Comparison of ENCODE assay signal across 1 cellular context in the genomic region with DNA sequence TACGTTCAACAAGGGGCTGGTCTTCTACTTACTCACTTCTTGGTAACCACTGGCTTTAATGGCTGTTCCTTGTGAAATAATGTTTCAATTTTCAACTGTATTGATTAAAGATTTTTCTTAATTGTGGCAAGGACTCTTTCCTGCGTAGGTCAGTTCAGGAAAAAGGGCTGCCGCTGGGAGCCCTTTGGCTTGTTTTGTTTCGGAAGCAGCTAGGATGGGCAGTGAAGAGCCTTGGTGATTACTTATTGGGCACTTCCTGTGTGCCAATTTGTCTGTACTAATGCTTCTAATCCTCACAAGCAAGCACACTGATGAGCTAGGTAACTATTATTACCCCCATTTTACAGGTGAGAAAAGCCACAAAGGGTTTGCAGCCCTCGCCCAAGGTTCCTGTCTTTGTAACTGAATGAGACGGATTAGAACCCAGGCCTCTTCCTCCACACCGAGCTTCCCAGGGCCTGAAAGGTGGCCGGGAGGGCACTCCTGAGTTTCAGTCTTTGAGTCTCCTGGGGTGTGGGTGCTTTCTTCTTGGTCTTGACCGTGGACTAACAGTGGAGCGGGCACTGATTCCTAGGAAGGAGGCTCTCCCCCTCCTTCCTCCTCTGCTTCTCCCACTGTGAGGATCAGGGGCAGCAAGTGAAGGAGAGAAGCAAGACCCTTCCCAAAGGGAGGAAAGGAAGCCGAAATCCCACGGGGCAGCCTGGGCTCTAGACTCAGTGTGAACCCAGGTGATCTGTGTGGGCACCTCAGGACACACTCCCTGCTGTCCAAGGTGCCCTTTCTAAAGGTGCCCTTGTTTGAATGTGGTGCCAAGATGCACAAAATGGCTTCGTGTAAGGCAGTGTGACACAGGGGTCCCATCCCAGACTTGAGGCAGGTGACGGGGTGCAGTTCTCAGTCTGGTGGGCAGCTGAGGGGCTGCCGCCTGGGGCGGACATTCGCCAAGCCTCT.
TF ChIP-seq lines count a peak whose summit lies in the region.

No MANE protein-coding gene starts in this region.

TF ChIP-seq in HepG2, 621 proteins besides CTCF, POLR2A, EP300 and RAD21:
- TF ChIP-seq KAT8 (CRISPR knock-in tag; IDR thresholded peaks at IDR 0.05) (no peak), GFI1 (CRISPR knock-in tag; IDR thresholded peaks at IDR 0.05; ENCODE audit: borderline replicate concordance) (no peak), ARNT2 (CRISPR knock-in tag; IDR thresholded peaks at IDR 0.05; ENCODE audit: low read depth) (no peak), ZNF850 (CRISPR knock-in tag; conservative IDR thresholded peaks at IDR 0.05) (no peak), ZNF644 (CRISPR knock-in tag; IDR thresholded peaks at IDR 0.05; ENCODE audit: low read depth) (no peak), ZNF562 (CRISPR knock-in tag; IDR thresholded peaks at IDR 0.05; ENCODE audit: borderline replicate concordance) (no peak), MATR3 (CRISPR knock-in tag; IDR thresholded peaks at IDR 0.05) (no peak), ZNF251 (CRISPR knock-in tag; IDR thresholded peaks at IDR 0.05) (no peak), GABPB1 (CRISPR knock-in tag; IDR thresholded peaks at IDR 0.05) (no peak), ZZZ3 (CRISPR knock-in tag; IDR thresholded peaks at IDR 0.05; ENCODE audit: borderline replicate concordance) (no peak), ZNF3 (CRISPR knock-in tag; IDR thresholded peaks at IDR 0.05) (no peak), ZNF792 (CRISPR knock-in tag; IDR thresholded peaks at IDR 0.05) (no peak), MXD4 (CRISPR knock-in tag; IDR thresholded peaks at IDR 0.05) (no peak), ZNF775 (CRISPR knock-in tag; IDR thresholded peaks at IDR 0.05; ENCODE audit: borderline replicate concordance) (no peak), ZNF383 (CRISPR knock-in tag; IDR thresholded peaks at IDR 0.05; ENCODE audit: borderline replicate concordance) (no peak)
- TF ChIP-seq, protein P1, sequence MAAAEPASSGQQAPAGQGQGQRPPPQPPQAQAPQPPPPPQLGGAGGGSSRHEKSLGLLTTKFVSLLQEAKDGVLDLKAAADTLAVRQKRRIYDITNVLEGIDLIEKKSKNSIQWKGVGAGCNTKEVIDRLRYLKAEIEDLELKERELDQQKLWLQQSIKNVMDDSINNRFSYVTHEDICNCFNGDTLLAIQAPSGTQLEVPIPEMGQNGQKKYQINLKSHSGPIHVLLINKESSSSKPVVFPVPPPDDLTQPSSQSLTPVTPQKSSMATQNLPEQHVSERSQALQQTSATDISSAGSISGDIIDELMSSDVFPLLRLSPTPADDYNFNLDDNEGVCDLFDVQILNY (CRISPR knock-in tag; conservative IDR thresholded peaks at IDR 0.05) = no peak
- TF ChIP-seq, protein P2, sequence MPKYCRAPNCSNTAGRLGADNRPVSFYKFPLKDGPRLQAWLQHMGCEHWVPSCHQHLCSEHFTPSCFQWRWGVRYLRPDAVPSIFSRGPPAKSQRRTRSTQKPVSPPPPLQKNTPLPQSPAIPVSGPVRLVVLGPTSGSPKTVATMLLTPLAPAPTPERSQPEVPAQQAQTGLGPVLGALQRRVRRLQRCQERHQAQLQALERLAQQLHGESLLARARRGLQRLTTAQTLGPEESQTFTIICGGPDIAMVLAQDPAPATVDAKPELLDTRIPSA (CRISPR knock-in tag; IDR thresholded peaks at IDR 0.05; ENCODE audit: borderline replicate concordance) = no peak
- TF ChIP-seq, protein P3, sequence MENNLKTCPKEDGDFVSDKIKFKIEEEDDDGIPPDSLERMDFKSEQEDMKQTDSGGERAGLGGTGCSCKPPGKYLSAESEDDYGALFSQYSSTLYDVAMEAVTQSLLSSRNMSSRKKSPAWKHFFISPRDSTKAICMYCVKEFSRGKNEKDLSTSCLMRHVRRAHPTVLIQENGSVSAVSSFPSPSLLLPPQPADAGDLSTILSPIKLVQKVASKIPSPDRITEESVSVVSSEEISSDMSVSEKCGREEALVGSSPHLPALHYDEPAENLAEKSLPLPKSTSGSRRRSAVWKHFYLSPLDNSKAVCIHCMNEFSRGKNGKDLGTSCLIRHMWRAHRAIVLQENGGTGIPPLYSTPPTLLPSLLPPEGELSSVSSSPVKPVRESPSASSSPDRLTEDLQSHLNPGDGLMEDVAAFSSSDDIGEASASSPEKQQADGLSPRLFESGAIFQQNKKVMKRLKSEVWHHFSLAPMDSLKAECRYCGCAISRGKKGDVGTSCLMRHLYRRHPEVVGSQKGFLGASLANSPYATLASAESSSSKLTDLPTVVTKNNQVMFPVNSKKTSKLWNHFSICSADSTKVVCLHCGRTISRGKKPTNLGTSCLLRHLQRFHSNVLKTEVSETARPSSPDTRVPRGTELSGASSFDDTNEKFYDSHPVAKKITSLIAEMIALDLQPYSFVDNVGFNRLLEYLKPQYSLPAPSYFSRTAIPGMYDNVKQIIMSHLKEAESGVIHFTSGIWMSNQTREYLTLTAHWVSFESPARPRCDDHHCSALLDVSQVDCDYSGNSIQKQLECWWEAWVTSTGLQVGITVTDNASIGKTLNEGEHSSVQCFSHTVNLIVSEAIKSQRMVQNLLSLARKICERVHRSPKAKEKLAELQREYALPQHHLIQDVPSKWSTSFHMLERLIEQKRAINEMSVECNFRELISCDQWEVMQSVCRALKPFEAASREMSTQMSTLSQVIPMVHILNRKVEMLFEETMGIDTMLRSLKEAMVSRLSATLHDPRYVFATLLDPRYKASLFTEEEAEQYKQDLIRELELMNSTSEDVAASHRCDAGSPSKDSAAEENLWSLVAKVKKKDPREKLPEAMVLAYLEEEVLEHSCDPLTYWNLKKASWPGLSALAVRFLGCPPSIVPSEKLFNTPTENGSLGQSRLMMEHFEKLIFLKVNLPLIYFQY (CRISPR knock-in tag; IDR thresholded peaks at IDR 0.05; ENCODE audit: borderline replicate concordance) = no peak
- TF ChIP-seq, protein P4, sequence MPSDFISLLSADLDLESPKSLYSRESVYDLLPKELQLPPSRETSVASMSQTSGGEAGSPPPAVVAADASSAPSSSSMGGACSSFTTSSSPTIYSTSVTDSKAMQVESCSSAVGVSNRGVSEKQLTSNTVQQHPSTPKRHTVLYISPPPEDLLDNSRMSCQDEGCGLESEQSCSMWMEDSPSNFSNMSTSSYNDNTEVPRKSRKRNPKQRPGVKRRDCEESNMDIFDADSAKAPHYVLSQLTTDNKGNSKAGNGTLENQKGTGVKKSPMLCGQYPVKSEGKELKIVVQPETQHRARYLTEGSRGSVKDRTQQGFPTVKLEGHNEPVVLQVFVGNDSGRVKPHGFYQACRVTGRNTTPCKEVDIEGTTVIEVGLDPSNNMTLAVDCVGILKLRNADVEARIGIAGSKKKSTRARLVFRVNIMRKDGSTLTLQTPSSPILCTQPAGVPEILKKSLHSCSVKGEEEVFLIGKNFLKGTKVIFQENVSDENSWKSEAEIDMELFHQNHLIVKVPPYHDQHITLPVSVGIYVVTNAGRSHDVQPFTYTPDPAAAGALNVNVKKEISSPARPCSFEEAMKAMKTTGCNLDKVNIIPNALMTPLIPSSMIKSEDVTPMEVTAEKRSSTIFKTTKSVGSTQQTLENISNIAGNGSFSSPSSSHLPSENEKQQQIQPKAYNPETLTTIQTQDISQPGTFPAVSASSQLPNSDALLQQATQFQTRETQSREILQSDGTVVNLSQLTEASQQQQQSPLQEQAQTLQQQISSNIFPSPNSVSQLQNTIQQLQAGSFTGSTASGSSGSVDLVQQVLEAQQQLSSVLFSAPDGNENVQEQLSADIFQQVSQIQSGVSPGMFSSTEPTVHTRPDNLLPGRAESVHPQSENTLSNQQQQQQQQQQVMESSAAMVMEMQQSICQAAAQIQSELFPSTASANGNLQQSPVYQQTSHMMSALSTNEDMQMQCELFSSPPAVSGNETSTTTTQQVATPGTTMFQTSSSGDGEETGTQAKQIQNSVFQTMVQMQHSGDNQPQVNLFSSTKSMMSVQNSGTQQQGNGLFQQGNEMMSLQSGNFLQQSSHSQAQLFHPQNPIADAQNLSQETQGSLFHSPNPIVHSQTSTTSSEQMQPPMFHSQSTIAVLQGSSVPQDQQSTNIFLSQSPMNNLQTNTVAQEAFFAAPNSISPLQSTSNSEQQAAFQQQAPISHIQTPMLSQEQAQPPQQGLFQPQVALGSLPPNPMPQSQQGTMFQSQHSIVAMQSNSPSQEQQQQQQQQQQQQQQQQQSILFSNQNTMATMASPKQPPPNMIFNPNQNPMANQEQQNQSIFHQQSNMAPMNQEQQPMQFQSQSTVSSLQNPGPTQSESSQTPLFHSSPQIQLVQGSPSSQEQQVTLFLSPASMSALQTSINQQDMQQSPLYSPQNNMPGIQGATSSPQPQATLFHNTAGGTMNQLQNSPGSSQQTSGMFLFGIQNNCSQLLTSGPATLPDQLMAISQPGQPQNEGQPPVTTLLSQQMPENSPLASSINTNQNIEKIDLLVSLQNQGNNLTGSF (CRISPR knock-in tag; IDR thresholded peaks at IDR 0.05) = no peak
- TF ChIP-seq, protein P5, sequence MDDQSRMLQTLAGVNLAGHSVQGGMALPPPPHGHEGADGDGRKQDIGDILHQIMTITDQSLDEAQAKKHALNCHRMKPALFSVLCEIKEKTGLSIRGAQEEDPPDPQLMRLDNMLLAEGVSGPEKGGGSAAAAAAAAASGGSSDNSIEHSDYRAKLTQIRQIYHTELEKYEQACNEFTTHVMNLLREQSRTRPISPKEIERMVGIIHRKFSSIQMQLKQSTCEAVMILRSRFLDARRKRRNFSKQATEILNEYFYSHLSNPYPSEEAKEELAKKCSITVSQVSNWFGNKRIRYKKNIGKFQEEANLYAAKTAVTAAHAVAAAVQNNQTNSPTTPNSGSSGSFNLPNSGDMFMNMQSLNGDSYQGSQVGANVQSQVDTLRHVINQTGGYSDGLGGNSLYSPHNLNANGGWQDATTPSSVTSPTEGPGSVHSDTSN (CRISPR knock-in tag; IDR thresholded peaks at IDR 0.05; ENCODE audit: borderline replicate concordance) = no peak
